Comparison of ENCODE assay signal across 17 cellular contexts in genomic region chr3:124257332-124257864, GRCh38.
DNase-seq lines count a peak whose midpoint lies in the region; ATAC-seq and TF ChIP-seq lines count a peak whose summit lies in the region.
"Had no signal": no experiment of that assay in that cellular context is flagged by ENCODE, and none has a peak within 500 bp of the region (broad histone marks: within the 10 kb centered on the region; RNA-seq: fewer than 3 reads in every experiment).

No MANE protein-coding gene starts in this region.

- H3K27me3 ChIP-seq in SJCRH30, result no peaks in the 10 kb centered on the region
- no peaks in the 10 kb centered on the region for H3K27me3 ChIP-seq in lower lobe of right lung (ENCODE audit: low read depth)
- H3K27me3 ChIP-seq in tibial artery, result no peaks in the 10 kb centered on the region

- ATAC-seq in GM19463 (IDR thresholded peaks at IDR 0.05; ENCODE audit: unreplicated experiment) (peak; percentile 70), lower lobe of right lung (no peak), HG02623 (IDR thresholded peaks at IDR 0.05; ENCODE audit: unreplicated experiment) (no peak)
- ATAC-seq: HCT116, K562 had no signal

- intact Hi-C loops in lower lobe of right lung (cut with DNase I), result no loop called here
- intact Hi-C loops in tibial artery (cut with DNase I; ENCODE audit: low total_unique reads), result no loop called here

- H3K27ac ChIP-seq in SJCRH30, result peak overlapping the region; percentile 0; the same call in 1 of the 2 replicates
- H3K27ac ChIP-seq in lower lobe of right lung, result peak overlapping the region; percentile 21
- H3K27ac ChIP-seq in tibial artery, result peak overlapping the region; percentile 58 to 62

- TF ChIP-seq CTCF in lower lobe of right lung (IDR thresholded peaks at IDR 0.05) (no peak), tibial artery (IDR thresholded peaks at IDR 0.05) (no peak)

- no peaks in the 10 kb centered on the region for H3K36me3 ChIP-seq in SJCRH30
- no peaks in the 10 kb centered on the region for H3K36me3 ChIP-seq in lower lobe of right lung
- H3K36me3 ChIP-seq in tibial artery, result no peaks in the 10 kb centered on the region

- H3K9me3 ChIP-seq in SJCRH30 (replicated peaks) (no peaks in the 10 kb centered on the region), lower lobe of right lung (no peaks in the 10 kb centered on the region), tibial artery (no peaks in the 10 kb centered on the region)

- H3K4me3 ChIP-seq in SJCRH30 (no peak overlapping the region), lower lobe of right lung (no peak overlapping the region), tibial artery (no peak overlapping the region)
- H3K4me3 ChIP-seq: K562, lung had no signal

- DNase-seq in SJCRH30, result no peak
- DNase-seq in lower lobe of right lung, result no peak
- no peak for DNase-seq in tibial artery
- DNase-seq in NCI-H526 treated with DMSO at 0.1 percent for 48 hours (lab: John Stamatoyannopoulos, UW), result no peak
- DNase-seq in AG08395 (ENCODE audit: low spot score), result no peak
- DNase-seq: activated CD4-positive, CD25-positive, alpha-beta regulatory T cell; activated effector memory CD4-positive, alpha-beta T cell treated with anti-CD3 and anti-CD28 coated beads, Interleukin-2, amount 50 U/mL, for 16 hours; amygdala; NCI-H1092; NCI-H2227 treated with DMSO at 0.1 percent for 48 hours; SHP77 treated with DMSO at 0.1 percent for 48 hours; substantia nigra had no signal

- H3K4me1 ChIP-seq in SJCRH30 (peaks cover 47% of the 10 kb centered on the region), lower lobe of right lung (peaks cover 13% of the 10 kb centered on the region), tibial artery (peaks cover 0 to 58% (median 32%) of the 10 kb centered on the region in 4 donors)

Comparison
In these comparisons a context has a peak if more than half of its experiments do, and no peak if none do; other contexts are left out.
1. H3K27ac ChIP-seq: peak in every context shown above with its lines; median percentile 60 in tibial artery; 21 in lower lobe of right lung; 0 in SJCRH30.